Comparison of ENCODE assay signal across 12 cellular contexts in genomic region chr3:11635671-11636371, GRCh38. TPM values are rescaled to one million over a fixed set of nuclear protein-coding genes. Genes with fewer than 3 reads are reported as not detected.
DNase-seq lines count a peak whose midpoint lies in the region; ATAC-seq and TF ChIP-seq lines count a peak whose summit lies in the region.
"Had no signal": no experiment of that assay in that cellular context is flagged by ENCODE, and none has a peak within 500 bp of the region (broad histone marks: within the 10 kb centered on the region; RNA-seq: fewer than 3 reads in every experiment).

No MANE protein-coding gene starts in this region.

- H3K4me3 ChIP-seq in left ventricle myocardium inferior (peak overlapping the region; percentile 26), endodermal cell (ENCODE audit: low read length) (no peak overlapping the region), urinary bladder (ENCODE audit: low read depth, low read length) (no peak overlapping the region)

- H3K36me3 Mint-ChIP-seq in endodermal cell (ENCODE audit: low read depth) (peaks cover 11% of the 10 kb centered on the region), nephron (ENCODE audit: low read depth) (peaks cover 14% of the 10 kb centered on the region)

- H3K27ac ChIP-seq in left ventricle myocardium inferior (replicated peaks) (peak overlapping the region; percentile 97), endodermal cell (ENCODE audit: low read depth, low read length) (peak overlapping the region; percentile 16), urinary bladder (ENCODE audit: low read depth) (peak overlapping the region; percentile 52)

- H3K36me3 ChIP-seq in left ventricle myocardium inferior (no peaks in the 10 kb centered on the region), endodermal cell (ENCODE audit: control insufficient read depth, insufficient read depth, low read length) (no peaks in the 10 kb centered on the region), urinary bladder (ENCODE audit: insufficient read depth) (no peaks in the 10 kb centered on the region)

- peaks cover 100% of the 10 kb centered on the region for H3K4me1 ChIP-seq in left ventricle myocardium inferior
- peaks cover 35% of the 10 kb centered on the region for H3K4me1 ChIP-seq in endodermal cell (ENCODE audit: control insufficient read depth, insufficient read depth, low read length)
- peaks cover 3% of the 10 kb centered on the region for H3K4me1 ChIP-seq in urinary bladder (ENCODE audit: insufficient read depth)

- H3K9me3 Mint-ChIP-seq in endodermal cell = no peaks in the 10 kb centered on the region
- no peaks in the 10 kb centered on the region for H3K9me3 Mint-ChIP-seq in nephron
- H3K9me3 Mint-ChIP-seq: IgD-negative memory B cell had no signal

- H3K27me3 Mint-ChIP-seq in endodermal cell (ENCODE audit: insufficient read depth) (no peaks in the 10 kb centered on the region), nephron (ENCODE audit: low read depth) (no peaks in the 10 kb centered on the region)
- H3K27me3 Mint-ChIP-seq: IgD-negative memory B cell had no signal

- H3K4me3 Mint-ChIP-seq in endodermal cell (no peak overlapping the region), nephron (peak overlapping the region; percentile 21 to 25 (median 24))
- H3K4me3 Mint-ChIP-seq: IgD-negative memory B cell had no signal

- 90 to 94% methylated on average over 6 to 7 of the region's 7 CpGs for WGBS in endodermal cell (ENCODE audit: insufficient coverage in 1 of 2, insufficient read length in 1 of 2), 2 experiments
- 14% methylated on average over 7 of the region's 7 CpGs for WGBS in urinary bladder

- no peak for TF ChIP-seq CTCF in left ventricle myocardium inferior (IDR thresholded peaks at IDR 0.05; ENCODE audit: borderline replicate concordance)
- no peak for TF ChIP-seq CTCF in endodermal cell (conservative IDR thresholded peaks at IDR 0.05)
- TF ChIP-seq CTCF in nephron (IDR thresholded peaks at IDR 0.05; ENCODE audit: unreplicated experiment in 3 of 3) = no peak

- H3K9me3 ChIP-seq in left ventricle myocardium inferior (replicated peaks) (no peaks in the 10 kb centered on the region), endodermal cell (ENCODE audit: control insufficient read depth, low read length) (no peaks in the 10 kb centered on the region)

- H3K27me3 ChIP-seq in left ventricle myocardium inferior (ENCODE audit: low read depth) (no peaks in the 10 kb centered on the region), endodermal cell (ENCODE audit: control insufficient read depth, insufficient read depth, low read length, poor library complexity, severe bottlenecking) (no peaks in the 10 kb centered on the region)

- in situ Hi-C loops in G401 (cut with HindIII; ENCODE audit: low sequenced_read_pairs) = loop anchor here (5.0 kb wide), 1 partner anchor 34 kb away; no protein-coding TSS in a partner anchor

- H3K9ac ChIP-seq in endodermal cell (ENCODE audit: extremely low read depth, low read length, poor library complexity, severe bottlenecking) = no peak overlapping the region

- ATAC-seq in Right ventricle myocardium inferior (no peak), GM18511 (IDR thresholded peaks at IDR 0.05; ENCODE audit: unreplicated experiment) (no peak)

- H3K4me1 Mint-ChIP-seq in endodermal cell (peaks cover 56% of the 10 kb centered on the region), nephron (peaks cover 98% of the 10 kb centered on the region)

- DNase-seq in left ventricle myocardium inferior (no peak), Right ventricle myocardium inferior (ENCODE audit: missing footprints) (no peak), endodermal cell (no peak), NCI-H2081 (lab: John Stamatoyannopoulos, UW) (no peak), G401 (ENCODE audit: low spot score) (no peak)
- DNase-seq: kidney, NCI-H1436 treated with DMSO at 0.1 percent for 48 hours, SHP77 treated with DMSO at 0.1 percent for 48 hours had no signal

- intact Hi-C loops in left ventricle myocardium inferior (cut with micrococcal nuclease) = no loop called here
- intact Hi-C loops in Right ventricle myocardium inferior (cut with DNase I) = no loop called here

- no peak overlapping the region for H3K27ac Mint-ChIP-seq in endodermal cell
- peak overlapping the region; percentile 69 to 98 (median 79) for H3K27ac Mint-ChIP-seq in nephron

RNA-seq across cellular contexts. Expression of gene VGLL4, which starts 7.9 kb away (rescaled TPM):
- total RNA-seq in left ventricle myocardium inferior (29.3 TPM), Right ventricle myocardium inferior (26.8 TPM), endodermal cell (10 to 100 TPM; 47.5 to 49.7 TPM), urinary bladder (77.1 TPM)
- 77.0 TPM for polyA plus RNA-seq in endodermal cell (2013, experiment 1 of 2)
- polyA plus RNA-seq in endodermal cell (2013, experiment 2 of 2) = 77.0 TPM
- polyA plus RNA-seq in urinary bladder = 42.3 TPM
- 84.7 and 93.2 TPM in 2 replicates for total RNA-seq in G401 (2014; rRNA removed; shearing (Covaris generic))

Comparison
In these comparisons a context has a peak if more than half of its experiments do, and no peak if none do; other contexts are left out.
1. H3K27ac ChIP-seq: peak in every context shown above with its lines; median percentile 97 in left ventricle myocardium inferior; 52 in urinary bladder; 16 in endodermal cell.